In the genomic region with DNA sequence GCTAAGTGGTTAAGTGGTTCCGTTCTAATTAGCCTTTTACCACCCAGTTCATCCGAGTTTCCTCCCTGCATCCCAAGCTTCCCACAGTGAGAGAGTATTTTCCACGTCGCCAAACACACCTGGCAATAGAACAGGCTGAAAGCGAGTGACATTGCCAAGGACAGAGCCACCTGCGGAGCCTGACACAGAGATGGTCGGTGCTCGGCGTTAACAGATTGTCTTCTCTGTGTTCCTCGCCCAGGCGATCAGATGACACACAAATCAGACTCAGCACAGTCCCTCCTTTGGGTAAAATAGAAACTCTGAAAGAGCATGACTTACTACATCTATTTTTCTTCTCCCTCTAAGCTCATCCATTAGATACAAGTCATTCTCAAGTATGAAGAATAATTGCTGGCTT, we compare ENCODE assay signal across 10 cellular contexts.
"Had no signal": no experiment of that assay in that cellular context is flagged by ENCODE, and none has a peak within 500 bp of the region (broad histone marks: within the 10 kb centered on the region; RNA-seq: fewer than 3 reads in every experiment).

No MANE protein-coding gene starts in this region.

- H3K4me1 ChIP-seq: psoas muscle, right lobe of liver, stomach had no signal

- H3K27me3 ChIP-seq: right lobe of liver, stomach had no signal

- DNase-seq: dermis blood vessel endothelial cell; endodermal cell; erythroblast; naive B cell; nucleus accumbens; psoas muscle; right lobe of liver; stimulated activated CD4-positive, alpha-beta T cell treated with anti-CD3 and anti-CD28 coated beads, Interleukin-4, amount 100 ng/mL, for 24 hours; stomach had no signal

- H3K27ac ChIP-seq: psoas muscle, right lobe of liver, stomach, thoracic aorta had no signal

- H3K4me3 ChIP-seq: psoas muscle, right lobe of liver, stomach, thoracic aorta had no signal

- H3K9me3 ChIP-seq: psoas muscle, right lobe of liver, stomach, thoracic aorta had no signal

- H3K36me3 ChIP-seq: right lobe of liver, stomach, thoracic aorta had no signal
